ENCODE assay signal across 11 cellular contexts in genomic region chr19:4624733-4625362, GRCh38. TPM values are rescaled to one million over a fixed set of nuclear protein-coding genes. Genes with fewer than 3 reads are reported as not detected.
DNase-seq lines count a peak whose midpoint lies in the region; ATAC-seq and TF ChIP-seq lines count a peak whose summit lies in the region.
"Had no signal": no experiment of that assay in that cellular context is flagged by ENCODE, and none has a peak within 500 bp of the region (broad histone marks: within the 10 kb centered on the region; RNA-seq: fewer than 3 reads in every experiment).

No MANE protein-coding gene starts in this region.

- no peak overlapping the region for H3K27ac Mint-ChIP-seq in neural crest cell (ENCODE audit: unreplicated experiment)
- H3K27ac Mint-ChIP-seq: CD4-positive, CD25-positive, alpha-beta regulatory T cell; stimulated activated naive CD8-positive, alpha-beta T cell treated with anti-CD3 and anti-CD28 coated beads, Interleukin-15, Interleukin-2, amounts not matched to agents 100 ng/mL and 50 ng/mL, for 24 hours had no signal

- no peak overlapping the region for H3K4me3 Mint-ChIP-seq in neural crest cell
- H3K4me3 Mint-ChIP-seq: CD4-positive, CD25-positive, alpha-beta regulatory T cell; stimulated activated naive CD8-positive, alpha-beta T cell treated with anti-CD3 and anti-CD28 coated beads, Interleukin-15, Interleukin-2, amounts not matched to agents 100 ng/mL and 50 ng/mL, for 24 hours had no signal

- no peaks in the 10 kb centered on the region for H3K9me3 Mint-ChIP-seq in neural crest cell
- H3K9me3 Mint-ChIP-seq: stimulated activated naive CD8-positive, alpha-beta T cell treated with anti-CD3 and anti-CD28 coated beads, Interleukin-15, Interleukin-2, amounts not matched to agents 100 ng/mL and 50 ng/mL, for 24 hours had no signal

- no peaks in the 10 kb centered on the region for H3F3A ChIP-seq in Loucy (ENCODE audit: low read depth)

- no peaks in the 10 kb centered on the region for H3K9me2 ChIP-seq in Loucy (replicated peaks; ENCODE audit: low read depth, low read length)

- H3K4me2 ChIP-seq in Loucy (ENCODE audit: low read depth, low read length, poor library complexity, severe bottlenecking) = no peak overlapping the region

- H3K79me2 ChIP-seq in Loucy (ENCODE audit: insufficient read depth, low read length) = no peaks in the 10 kb centered on the region

- H3K4me3 ChIP-seq in Loucy (ENCODE audit: low read length, poor library complexity, severe bottlenecking) (no peak overlapping the region), WI38 (ENCODE audit: low read depth, low read length) (no peak overlapping the region)

- H2AFZ ChIP-seq in Loucy (ENCODE audit: low read length) = no peak overlapping the region

- H3K36me3 ChIP-seq in Loucy (ENCODE audit: insufficient read depth, low read length) = no peaks in the 10 kb centered on the region

- peaks cover 2% of the 10 kb centered on the region for H3K27me3 Mint-ChIP-seq in neural crest cell (ENCODE audit: low read depth)

- no peaks in the 10 kb centered on the region for H4K20me1 ChIP-seq in Loucy (ENCODE audit: insufficient read depth, low read length, poor library complexity, severe bottlenecking)

- H3K36me3 Mint-ChIP-seq in neural crest cell (ENCODE audit: low read depth) = no peaks in the 10 kb centered on the region
- H3K36me3 Mint-ChIP-seq: CD4-positive, CD25-positive, alpha-beta regulatory T cell had no signal

- TF ChIP-seq CTCF in Loucy (conservative IDR thresholded peaks at IDR 0.05; ENCODE audit: low read length) (peak; percentile 66), WI38 (IDR thresholded peaks at IDR 0.05; ENCODE audit: low read depth, low read length) (peak; percentile 21; the same call in 1 of the 2 replicates), neural crest cell (conservative IDR thresholded peaks at IDR 0.05) (peak; percentile 29)

- H3K27me3 ChIP-seq in Loucy (ENCODE audit: insufficient read depth, low read length, poor library complexity, severe bottlenecking) = no peaks in the 10 kb centered on the region

- H3K9me3 ChIP-seq in Loucy (ENCODE audit: insufficient read depth, low read depth, low read length) = no peaks in the 10 kb centered on the region

- DNase-seq in NCI-H510A treated with DMSO at 0.1 percent for 48 hours (lab: John Stamatoyannopoulos, UW) (peak; percentile 14), NCI-H510A (lab: John Stamatoyannopoulos, UW) (no peak), neural crest cell (ENCODE audit: low read depth, low spot score) (no peak)
- no peak for DNase-seq in activated CD4-positive, alpha-beta T cell treated with anti-CD3 and anti-CD28 coated beads, Interleukin-2, amount 50 U/mL, for 1 hour
- DNase-seq: CD4-positive, CD25-positive, alpha-beta regulatory T cell; retina had no signal

- no peaks in the 10 kb centered on the region for H3K4me1 ChIP-seq in Loucy (ENCODE audit: insufficient read depth, low read length, poor library complexity, severe bottlenecking)

- no peak overlapping the region for H3K9ac ChIP-seq in Loucy (ENCODE audit: low read depth, low read length, poor library complexity, severe bottlenecking)

- ATAC-seq in GM21390 (IDR thresholded peaks at IDR 0.05; ENCODE audit: unreplicated experiment) (no peak), GM21825 (IDR thresholded peaks at IDR 0.05; ENCODE audit: unreplicated experiment) (no peak)

- peaks cover 11% of the 10 kb centered on the region for H3K4me1 Mint-ChIP-seq in neural crest cell
- H3K4me1 Mint-ChIP-seq: CD4-positive, CD25-positive, alpha-beta regulatory T cell had no signal

RNA-seq across cellular contexts. Expression of gene TNFAIP8L1, which starts 14.5 kb away (rescaled TPM):
- 7.0 and 8.0 TPM in 2 replicates for total RNA-seq in neural crest cell

RNA-seq across cellular contexts. Expression of gene MYDGF, which starts 45.3 kb away (rescaled TPM):
- 45.4 and 48.8 TPM in 2 replicates for total RNA-seq in neural crest cell
